In genomic region chr12:777550-778047, GRCh38 we compare ENCODE assay signal across 27 cellular contexts. TPM values are rescaled to one million over a fixed set of nuclear protein-coding genes. Genes with fewer than 3 reads are reported as not detected.
A peak's percentile ranks its signal among the peaks of the same experiment; 100 is the strongest.
DNase-seq lines count a peak whose midpoint lies in the region; ATAC-seq, FAIRE-seq and TF ChIP-seq lines count a peak whose summit lies in the region.
"Had no signal": no experiment of that assay in that cellular context is flagged by ENCODE, and none has a peak within 500 bp of the region (broad histone marks: within the 10 kb centered on the region; RNA-seq: fewer than 3 reads in every experiment).

No MANE protein-coding gene starts in this region.

- H3K9me3 Mint-ChIP-seq in activated CD8-positive, alpha-beta T cell treated with anti-CD3 and anti-CD28 coated beads for 36 hours = no peaks in the 10 kb centered on the region
- no peaks in the 10 kb centered on the region for H3K9me3 Mint-ChIP-seq in activated CD8-positive, alpha-beta T cell treated with anti-CD3 and anti-CD28 coated beads, Interleukin-2, amount 10 ng/mL, durations not matched to agents 7 days and 5 days (ENCODE audit: insufficient read depth)
- peaks cover 0 to 4% (median 0%) of the 10 kb centered on the region in 11 donors for H3K9me3 Mint-ChIP-seq in naive thymus-derived CD4-positive, alpha-beta T cell
- H3K9me3 Mint-ChIP-seq: immature natural killer cell; T-helper 2 cell treated with Interferon-gamma antibody and Interleukin-4, amounts not matched to agents 5 μg/mL and 100 μg/mL, for 36 hours had no signal

- TF ChIP-seq POLR2A in GM12891 (IDR thresholded peaks at IDR 0.05; ENCODE audit: low read depth, low read length) = no peak

- H3K4me1 Mint-ChIP-seq in activated CD8-positive, alpha-beta T cell treated with anti-CD3 and anti-CD28 coated beads for 36 hours (ENCODE audit: low read depth) = peaks cover 86% of the 10 kb centered on the region
- peaks cover 67% of the 10 kb centered on the region for H3K4me1 Mint-ChIP-seq in activated CD8-positive, alpha-beta T cell treated with anti-CD3 and anti-CD28 coated beads, Interleukin-2, amount 10 ng/mL, durations not matched to agents 7 days and 5 days (ENCODE audit: low read depth)
- peaks cover 48% of the 10 kb centered on the region for H3K4me1 Mint-ChIP-seq in T-helper 17 cell
- H3K4me1 Mint-ChIP-seq in naive thymus-derived CD4-positive, alpha-beta T cell = peaks cover 48 to 100% (median 93%) of the 10 kb centered on the region in 7 donors

- TF ChIP-seq CTCF in activated CD8-positive, alpha-beta T cell treated with anti-CD3 and anti-CD28 coated beads for 36 hours (IDR thresholded peaks at IDR 0.05) = no peak

- H3K36me3 ChIP-seq in naive thymus-derived CD4-positive, alpha-beta T cell (ENCODE audit: control insufficient read depth in 2 of 3, insufficient read depth in 3 of 3, low read length in 3 of 3) = no peaks in the 10 kb centered on the region
- H3K36me3 ChIP-seq: stomach, tibial artery, WERI-Rb-1 had no signal

- peaks cover 23 to 56% of the 10 kb centered on the region in 2 donors for H3K4me1 ChIP-seq in naive thymus-derived CD4-positive, alpha-beta T cell (ENCODE audit: control insufficient read depth in 2 of 2, insufficient read depth in 2 of 2, low read length in 2 of 2)

- no peak overlapping the region for H3K4me3 Mint-ChIP-seq in activated CD8-positive, alpha-beta T cell treated with anti-CD3 and anti-CD28 coated beads for 36 hours
- no peak overlapping the region for H3K4me3 Mint-ChIP-seq in activated CD8-positive, alpha-beta T cell treated with anti-CD3 and anti-CD28 coated beads, Interleukin-2, amount 10 ng/mL, durations not matched to agents 7 days and 5 days
- no peak overlapping the region for H3K4me3 Mint-ChIP-seq in T-helper 17 cell
- H3K4me3 Mint-ChIP-seq in naive thymus-derived CD4-positive, alpha-beta T cell = peak overlapping the region in 8 of 10 donors; percentile 8 to 58 (median 46)

- no peaks in the 10 kb centered on the region for H3K9me3 ChIP-seq in T-helper 17 cell (ENCODE audit: control insufficient read depth, low read length, poor library complexity, severe bottlenecking)
- H3K9me3 ChIP-seq in naive thymus-derived CD4-positive, alpha-beta T cell (ENCODE audit: control insufficient read depth in 2 of 3, low read length in 3 of 3) = no peaks in the 10 kb centered on the region
- H3K9me3 ChIP-seq: stomach, tibial artery had no signal

- no peak for ATAC-seq in activated CD8-positive, alpha-beta T cell treated with anti-CD3 and anti-CD28 coated beads for 36 hours
- ATAC-seq in activated CD8-positive, alpha-beta T cell treated with anti-CD3 and anti-CD28 coated beads, Interleukin-2, amount 10 ng/mL, durations not matched to agents 7 days and 5 days = no peak
- no peak for ATAC-seq in T-helper 17 cell
- no peak for ATAC-seq in naive thymus-derived CD4-positive, alpha-beta T cell
- ATAC-seq in GM21515 (IDR thresholded peaks at IDR 0.05; ENCODE audit: unreplicated experiment) = no peak
- no peak for ATAC-seq in HG03460 (IDR thresholded peaks at IDR 0.05; ENCODE audit: unreplicated experiment)
- ATAC-seq in HG02642 (IDR thresholded peaks at IDR 0.05; ENCODE audit: poor library complexity, unreplicated experiment) = no peak
- ATAC-seq: HepG2, left ventricle myocardium superior had no signal

- peak overlapping the region; percentile 29 for H3K27ac ChIP-seq in naive thymus-derived CD4-positive, alpha-beta T cell (ENCODE audit: low read depth, low read length)
- H3K27ac ChIP-seq: stomach, tibial artery, WERI-Rb-1 had no signal

- no peak overlapping the region for H3K4me3 ChIP-seq in naive thymus-derived CD4-positive, alpha-beta T cell (ENCODE audit: low read length)
- H3K4me3 ChIP-seq: skin epidermis, stomach, tibial artery had no signal

- no peaks in the 10 kb centered on the region for H3K27me3 ChIP-seq in naive thymus-derived CD4-positive, alpha-beta T cell (ENCODE audit: control insufficient read depth in 2 of 2, insufficient read depth in 2 of 2, low read length in 2 of 2)
- H3K27me3 ChIP-seq: stomach, tibial artery had no signal

- DNase-seq in activated CD8-positive, alpha-beta T cell treated with anti-CD3 and anti-CD28 coated beads for 36 hours = no peak
- DNase-seq in activated CD8-positive, alpha-beta T cell treated with anti-CD3 and anti-CD28 coated beads, Interleukin-2, amount 10 ng/mL, durations not matched to agents 7 days and 5 days = no peak
- DNase-seq in GM12891 (ENCODE audit: insufficient read length, low spot score) (no peak), T-helper 17 cell (no peak)
- DNase-seq in naive thymus-derived CD4-positive, alpha-beta T cell = no peak
- DNase-seq: activated CD4-positive, alpha-beta T cell treated with anti-CD3 and anti-CD28 coated beads for 48 hours; activated effector memory CD4-positive, alpha-beta T cell treated with anti-CD3 and anti-CD28 coated beads, Interleukin-2, amount 50 U/mL, for 16 hours; DMS79; GDM1; hypothalamus; immature natural killer cell; Kasumi-1; left ventricle myocardium superior; MV-4-11; NCI-H1436 treated with DMSO at 0.1 percent for 48 hours; OCI-M1; retina; stomach; tibial artery; WERI-Rb-1 had no signal

- intact Hi-C loops in activated CD8-positive, alpha-beta T cell treated with anti-CD3 and anti-CD28 coated beads for 36 hours (cut with micrococcal nuclease) = no loop called here
- intact Hi-C loops in naive thymus-derived CD4-positive, alpha-beta T cell (cut with micrococcal nuclease) = loop anchor here (5.0 kb wide), 1 partner anchor 35 kb away; no protein-coding TSS in a partner anchor

- H3K36me3 Mint-ChIP-seq in activated CD8-positive, alpha-beta T cell treated with anti-CD3 and anti-CD28 coated beads for 36 hours (ENCODE audit: low read depth) = peaks cover 15% of the 10 kb centered on the region
- peaks cover 18% of the 10 kb centered on the region for H3K36me3 Mint-ChIP-seq in activated CD8-positive, alpha-beta T cell treated with anti-CD3 and anti-CD28 coated beads, Interleukin-2, amount 10 ng/mL, durations not matched to agents 7 days and 5 days (ENCODE audit: low read depth)
- H3K36me3 Mint-ChIP-seq in T-helper 17 cell (ENCODE audit: low read depth) = peaks cover 2% of the 10 kb centered on the region
- H3K36me3 Mint-ChIP-seq in naive thymus-derived CD4-positive, alpha-beta T cell = peaks cover 0 to 11% (median 9%) of the 10 kb centered on the region in 5 donors
- H3K36me3 Mint-ChIP-seq: immature natural killer cell had no signal

- CTCF ChIA-PET in activated CD8-positive, alpha-beta T cell treated with anti-CD3 and anti-CD28 coated beads for 36 hours (lab: Charles Lee) = interaction anchor here (0.7 to 4.4 kb wide), 12 partner anchors 10 to 207 kb away, joined by 3 to 24 read pairs (median 6); partner anchors contain the start of gene WNK1
- CTCF ChIA-PET in activated CD8-positive, alpha-beta T cell treated with anti-CD3 and anti-CD28 coated beads, Interleukin-2, amount 10 ng/mL, durations not matched to agents 7 days and 5 days (lab: Charles Lee) = interaction anchor here (0.9 to 3.8 kb wide), 13 partner anchors 10 to 806 kb away, joined by 3 to 27 read pairs (median 6); no protein-coding TSS in a partner anchor
- CTCF ChIA-PET in naive thymus-derived CD4-positive, alpha-beta T cell (lab: Charles Lee) = interaction anchor here (0.7 to 1.2 kb wide), 8 partner anchors 11 to 202 kb away, joined by 3 to 5 read pairs (median 3); no protein-coding TSS in a partner anchor

- POLR2A ChIA-PET in activated CD8-positive, alpha-beta T cell treated with anti-CD3 and anti-CD28 coated beads for 36 hours (lab: Charles Lee) = interaction anchor here (0.9 to 1.9 kb wide), 6 partner anchors 9 to 33 kb away, joined by 3 to 12 read pairs (median 3); no protein-coding TSS in a partner anchor
- POLR2A ChIA-PET in activated CD8-positive, alpha-beta T cell treated with anti-CD3 and anti-CD28 coated beads, Interleukin-2, amount 10 ng/mL, durations not matched to agents 7 days and 5 days (lab: Charles Lee) = interaction anchor here (0.9 to 1.0 kb wide), 2 partner anchors 26 to 172 kb away, joined by 3 to 4 read pairs; partner anchors contain the start of genes RAD52 and WNK1
- POLR2A ChIA-PET in naive thymus-derived CD4-positive, alpha-beta T cell (lab: Charles Lee) = interaction anchor here (0.7 to 1.1 kb wide), 2 partner anchors 23 to 93 kb away, joined by 3 read pairs; no protein-coding TSS in a partner anchor

- peak; percentile 77 for FAIRE-seq in GM12891 (lab: Jason Lieb, UNC)
- FAIRE-seq: A204.1, HepG2 had no signal

- H3K27me3 Mint-ChIP-seq in activated CD8-positive, alpha-beta T cell treated with anti-CD3 and anti-CD28 coated beads for 36 hours = no peaks in the 10 kb centered on the region
- H3K27me3 Mint-ChIP-seq in activated CD8-positive, alpha-beta T cell treated with anti-CD3 and anti-CD28 coated beads, Interleukin-2, amount 10 ng/mL, durations not matched to agents 7 days and 5 days (ENCODE audit: low read depth) = no peaks in the 10 kb centered on the region
- no peaks in the 10 kb centered on the region for H3K27me3 Mint-ChIP-seq in T-helper 17 cell
- H3K27me3 Mint-ChIP-seq in naive thymus-derived CD4-positive, alpha-beta T cell = no peaks in the 10 kb centered on the region

- H3K27ac Mint-ChIP-seq in activated CD8-positive, alpha-beta T cell treated with anti-CD3 and anti-CD28 coated beads for 36 hours = peak overlapping the region; percentile 66
- no peak overlapping the region for H3K27ac Mint-ChIP-seq in activated CD8-positive, alpha-beta T cell treated with anti-CD3 and anti-CD28 coated beads, Interleukin-2, amount 10 ng/mL, durations not matched to agents 7 days and 5 days
- peak overlapping the region; percentile 95 for H3K27ac Mint-ChIP-seq in T-helper 17 cell
- H3K27ac Mint-ChIP-seq in naive thymus-derived CD4-positive, alpha-beta T cell = peak overlapping the region in 7 of 9 donors; percentile 36 to 88 (median 73)
- H3K27ac Mint-ChIP-seq: T-helper 2 cell treated with Interferon-gamma antibody and Interleukin-4, amounts not matched to agents 5 μg/mL and 100 μg/mL, for 36 hours had no signal

TF ChIP-seq in GM12891, 5 proteins besides CTCF, POLR2A, EP300 and RAD21:
- TF ChIP-seq POLR2AphosphoS5 (IDR thresholded peaks at IDR 0.05; ENCODE audit: low read depth, low read length) = no peak
- no peak for TF ChIP-seq TAF1 (IDR thresholded peaks at IDR 0.05; ENCODE audit: low read depth, low read length)
- no peak for TF ChIP-seq POU2F2 (IDR thresholded peaks at IDR 0.05; ENCODE audit: low read depth, low read length)
- TF ChIP-seq SPI1 (IDR thresholded peaks at IDR 0.05; ENCODE audit: low read depth, low read length) = no peak
- TF ChIP-seq PAX5 (IDR thresholded peaks at IDR 0.05; ENCODE audit: insufficient read depth, low read length, severe bottlenecking) = no peak
TF ChIP-seq in GM12891: peak in this region for 0.

RNA-seq across cellular contexts. Expression of gene WNK1, which starts 25.2 kb away (rescaled TPM):
- total RNA-seq in activated CD8-positive, alpha-beta T cell treated with anti-CD3 and anti-CD28 coated beads for 36 hours = 100 to 1,000 TPM; 142 to 143 TPM
- 100 to 1,000 TPM; 203 to 204 TPM for total RNA-seq in activated CD8-positive, alpha-beta T cell treated with anti-CD3 and anti-CD28 coated beads, Interleukin-2, amount 10 ng/mL, durations not matched to agents 7 days and 5 days
- polyA plus RNA-seq in GM12891 (2012; ENCODE audit: low read depth, missing spikeins) = 73.0 TPM
- total RNA-seq in T-helper 17 cell = 100 to 1,000 TPM; 215 to 220 TPM
- total RNA-seq in naive thymus-derived CD4-positive, alpha-beta T cell = 100 to 1,000 TPM; 147 to 200 (median 169) TPM
- 10 to 100 TPM; 22.9 to 44.0 TPM for polyA plus RNA-seq in naive thymus-derived CD4-positive, alpha-beta T cell

Comparison
In these comparisons a context has a peak if more than half of its experiments do, and no peak if none do; other contexts are left out.
1. H3K4me3 Mint-ChIP-seq: peak in naive thymus-derived CD4-positive, alpha-beta T cell (8 of 10); none in activated CD8-positive, alpha-beta T cell treated with anti-CD3 and anti-CD28 coated beads for 36 hours (single experiment), activated CD8-positive, alpha-beta T cell treated with anti-CD3 and anti-CD28 coated beads, Interleukin-2, amount 10 ng/mL, durations not matched to agents 7 days and 5 days (single experiment) and T-helper 17 cell (single experiment).